ENCODE assay signal across 1 cellular context in genomic region chr7:98821348-98821747, GRCh38.
TF ChIP-seq lines count a peak whose summit lies in the region.

No MANE protein-coding gene starts in this region.

TF ChIP-seq in K562, 482 proteins besides CTCF, POLR2A, EP300 and RAD21 (continued from another document):
- TF ChIP-seq MBD2 (IDR thresholded peaks at IDR 0.05; ENCODE audit: borderline replicate concordance, low read depth) (no peak), ZNF586 (CRISPR knock-in tag; conservative IDR thresholded peaks at IDR 0.05) (no peak), SIN3B (IDR thresholded peaks at IDR 0.05; ENCODE audit: low read depth) (no peak), DPF2 (IDR thresholded peaks at IDR 0.05) (no peak), THAP7 (CRISPR knock-in tag; IDR thresholded peaks at IDR 0.05) (no peak), CHAMP1 (IDR thresholded peaks at IDR 0.05) (no peak), NFIC (IDR thresholded peaks at IDR 0.05) (peak; percentile 55), ZEB2 (IDR thresholded peaks at IDR 0.05) (peak; percentile 53; the same call in 1 of the 2 replicates), EWSR1 (IDR thresholded peaks at IDR 0.05; ENCODE audit: borderline replicate concordance, low read depth, partially characterized antibody) (no peak), TAL1 (IDR thresholded peaks at IDR 0.05) (no peak), WHSC1 (IDR thresholded peaks at IDR 0.05; ENCODE audit: low read length) (no peak), ZNF217 (CRISPR knock-in tag; IDR thresholded peaks at IDR 0.05) (no peak), ZNF551 (CRISPR knock-in tag; IDR thresholded peaks at IDR 0.05) (no peak)
